Comparison of ENCODE assay signal across 12 cellular contexts in genomic region chr2:85799215-85799956, GRCh38. TPM values are rescaled to one million over a fixed set of nuclear protein-coding genes. Genes with fewer than 3 reads are reported as not detected.
DNase-seq lines count a peak whose midpoint lies in the region; ATAC-seq, FAIRE-seq and TF ChIP-seq lines count a peak whose summit lies in the region.
"Had no signal": no experiment of that assay in that cellular context is flagged by ENCODE, and none has a peak within 500 bp of the region (broad histone marks: within the 10 kb centered on the region; RNA-seq: fewer than 3 reads in every experiment).

No MANE protein-coding gene starts in this region.

- DNase-seq in activated naive CD4-positive, alpha-beta T cell treated with anti-CD3 and anti-CD28 coated beads for 36 hours: peak; percentile 37
- no peak for DNase-seq in activated naive CD4-positive, alpha-beta T cell treated with Interleukin-2 at 50 U/mL for 16 hours
- peak; percentile 89 for DNase-seq in RWPE1 (ENCODE audit: low spot score)
- peak; percentile 23 for DNase-seq in left cardiac atrium
- DNase-seq in suprapubic skin (ENCODE audit: low spot score in 2 of 2): peak; percentile 54 to 75
- no peak for DNase-seq in NCI-H2227 (lab: John Stamatoyannopoulos, UW; ENCODE audit: unreplicated experiment)
- DNase-seq in GM19239 (ENCODE audit: insufficient read length, low spot score): no peak
- no peak for DNase-seq in NCI-H146 treated with DMSO at 0.1 percent for 48 hours (lab: John Stamatoyannopoulos, UW; ENCODE audit: unreplicated experiment)
- DNase-seq: NCI-H1092 had no signal

- no peak overlapping the region for H3K4me3 Mint-ChIP-seq in activated naive CD4-positive, alpha-beta T cell treated with anti-CD3 and anti-CD28 coated beads for 36 hours
- H3K4me3 Mint-ChIP-seq: B cell; dendritic cell treated with granulocyte-macrophage colony-stimulating factor and Interleukin-4, amounts not matched to agents 40 ng/mL and 50 ng/mL, for 4 days had no signal

- no peak for TF ChIP-seq EP300 in suprapubic skin (IDR thresholded peaks at IDR 0.05)

- H3K27ac Mint-ChIP-seq in activated naive CD4-positive, alpha-beta T cell treated with anti-CD3 and anti-CD28 coated beads for 36 hours: no peak overlapping the region
- H3K27ac Mint-ChIP-seq: activated naive CD4-positive, alpha-beta T cell treated with anti-CD3 and anti-CD28 coated beads, Interleukin-2, amount 50 U/mL, for 72 hours; B cell; dendritic cell treated with granulocyte-macrophage colony-stimulating factor and Interleukin-4, amounts not matched to agents 40 ng/mL and 50 ng/mL, for 4 days had no signal

- no peak for TF ChIP-seq CTCF in RWPE1 (conservative IDR thresholded peaks at IDR 0.05; ENCODE audit: low read depth)
- no peak for TF ChIP-seq CTCF in suprapubic skin (IDR thresholded peaks at IDR 0.05)

- H3K9me3 ChIP-seq in suprapubic skin: no peaks in the 10 kb centered on the region

- POLR2A ChIA-PET in RWPE1 (lab: Yijun Ruan, JAX; ENCODE audit: low non-redundant PET): no interaction called here

- H3K27ac ChIP-seq in RWPE1: no peak overlapping the region
- no peak overlapping the region for H3K27ac ChIP-seq in suprapubic skin

- H3K36me3 Mint-ChIP-seq in activated naive CD4-positive, alpha-beta T cell treated with anti-CD3 and anti-CD28 coated beads for 36 hours (ENCODE audit: low read depth): no peaks in the 10 kb centered on the region
- H3K36me3 Mint-ChIP-seq: activated naive CD4-positive, alpha-beta T cell treated with anti-CD3 and anti-CD28 coated beads, Interleukin-2, amount 50 U/mL, for 72 hours had no signal

- no peaks in the 10 kb centered on the region for H3K9me3 Mint-ChIP-seq in activated naive CD4-positive, alpha-beta T cell treated with anti-CD3 and anti-CD28 coated beads for 36 hours
- H3K9me3 Mint-ChIP-seq: activated naive CD4-positive, alpha-beta T cell treated with anti-CD3 and anti-CD28 coated beads, Interleukin-2, amount 50 U/mL, for 72 hours had no signal

- H3K4me3 ChIP-seq in suprapubic skin: no peak overlapping the region

- H3K4me1 ChIP-seq in suprapubic skin: peaks cover 24% of the 10 kb centered on the region

- peaks cover 2% of the 10 kb centered on the region for H3K4me1 Mint-ChIP-seq in activated naive CD4-positive, alpha-beta T cell treated with anti-CD3 and anti-CD28 coated beads for 36 hours (ENCODE audit: low read depth)

- CTCF ChIA-PET in activated naive CD4-positive, alpha-beta T cell treated with anti-CD3 and anti-CD28 coated beads for 36 hours (lab: Charles Lee): no interaction called here
- CTCF ChIA-PET in RWPE1 (lab: Yijun Ruan, JAX): interaction anchor here (0.6 to 1.0 kb wide), 3 partner anchors 58 to 92 kb away, joined by 3 read pairs; no protein-coding TSS in a partner anchor

- 58% methylated on average over 11 of the region's 11 CpGs for WGBS in suprapubic skin

- intact Hi-C loops in activated naive CD4-positive, alpha-beta T cell treated with anti-CD3 and anti-CD28 coated beads for 36 hours (cut with micrococcal nuclease): no loop called here
- intact Hi-C loops in left cardiac atrium (cut with DNase I): loop anchor here in 1 of 2 donors (2.0 kb wide), 2 partner anchors 49 to 71 kb away; no protein-coding TSS in a partner anchor

- H3K27me3 ChIP-seq in suprapubic skin: no peaks in the 10 kb centered on the region

- no peak for FAIRE-seq in GM19239 (lab: Jason Lieb, UNC)

- no peak for TF ChIP-seq POLR2A in suprapubic skin (IDR thresholded peaks at IDR 0.05)

- H3K36me3 ChIP-seq in suprapubic skin: no peaks in the 10 kb centered on the region

- ATAC-seq in left cardiac atrium: peak in 1 of 2 donors; percentile 37
- ATAC-seq: activated naive CD4-positive, alpha-beta T cell treated with anti-CD3 and anti-CD28 coated beads, Interleukin-2, amount 50 U/mL, for 72 hours had no signal

- no peaks in the 10 kb centered on the region for H3K27me3 Mint-ChIP-seq in activated naive CD4-positive, alpha-beta T cell treated with anti-CD3 and anti-CD28 coated beads for 36 hours (ENCODE audit: low read depth)

RNA-seq across cellular contexts. Expression of gene ATOH8, which starts 45.6 kb away (rescaled TPM):
- total RNA-seq in activated naive CD4-positive, alpha-beta T cell treated with anti-CD3 and anti-CD28 coated beads for 36 hours: not detected
- total RNA-seq in left cardiac atrium (10 to 100 TPM; 23.4 to 29.1 TPM), suprapubic skin (10 to 100 TPM in 3 of 4 donors, 1 to 10 TPM in 1; 9.7 to 30.3 (median 27.3) TPM)
- total RNA-seq: activated naive CD4-positive, alpha-beta T cell treated with anti-CD3 and anti-CD28 coated beads, Interleukin-2, amount 50 U/mL, for 72 hours; B cell had no signal

Comparison
In these comparisons a context has a peak if more than half of its experiments do, and no peak if none do; other contexts are left out.
1. DNase-seq: peak in activated naive CD4-positive, alpha-beta T cell treated with anti-CD3 and anti-CD28 coated beads for 36 hours (single experiment), RWPE1 (single experiment), left cardiac atrium (single experiment) and suprapubic skin (2 of 2); none in activated naive CD4-positive, alpha-beta T cell treated with Interleukin-2 at 50 U/mL for 16 hours (single experiment), NCI-H2227 (single experiment), GM19239 (single experiment) and NCI-H146 treated with DMSO at 0.1 percent for 48 hours (single experiment).
2. RNA of gene ATOH8, which starts 45.6 kb away (total RNA-seq): 9.7 to 30.3 TPM in suprapubic skin and 23.4 to 29.1 TPM in left cardiac atrium; not detected in activated naive CD4-positive, alpha-beta T cell treated with anti-CD3 and anti-CD28 coated beads for 36 hours; every median in the first group is over 10 times any median in the second.